Comparison of ENCODE assay signal across 8 cellular contexts in the genomic region with DNA sequence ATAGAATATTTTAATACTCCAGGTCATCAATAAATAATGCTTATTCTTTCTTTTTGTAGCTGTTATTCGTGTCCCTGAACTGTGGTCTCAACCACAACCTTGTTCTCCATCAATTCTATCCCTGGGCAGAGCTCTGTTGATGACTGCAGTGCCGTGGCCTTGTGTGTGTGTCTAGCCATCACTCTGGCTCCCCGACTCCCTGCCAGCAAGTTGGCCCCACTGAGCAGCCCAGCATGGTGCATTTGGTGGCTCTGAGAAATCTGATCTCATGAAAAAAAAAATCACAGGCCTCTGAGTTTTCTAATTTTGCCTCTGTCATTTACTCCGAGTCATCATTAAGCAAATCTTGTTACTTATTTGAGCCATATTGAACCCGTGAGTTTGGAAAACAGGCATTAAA.
"Had no signal": no experiment of that assay in that cellular context is flagged by ENCODE, and none has a peak within 500 bp of the region (broad histone marks: within the 10 kb centered on the region; RNA-seq: fewer than 3 reads in every experiment).

No MANE protein-coding gene starts in this region.

- H3K4me1 Mint-ChIP-seq: IgD-negative memory B cell had no signal

- DNase-seq: IMR-90, KBM-7, KG1 had no signal

- H3K27ac ChIP-seq: HL-60 had no signal

- H3K9me3 Mint-ChIP-seq: IgD-negative memory B cell had no signal

- ATAC-seq: HepG2, K562 had no signal

- FAIRE-seq: HepG2, HTR-8/SVneo, K562 had no signal

- H3K27ac Mint-ChIP-seq: IgD-negative memory B cell had no signal

- H3K36me3 Mint-ChIP-seq: IgD-negative memory B cell had no signal

- H3K4me3 Mint-ChIP-seq: IgD-negative memory B cell had no signal

- H3K27me3 Mint-ChIP-seq: IgD-negative memory B cell had no signal

- H3K4me3 ChIP-seq: K562 had no signal
